In genomic region chr2:31580321-31581117, GRCh38 we compare ENCODE assay signal across 2 cellular contexts.
A peak's percentile ranks its signal among the peaks of the same experiment; 100 is the strongest.
TF ChIP-seq lines count a peak whose summit lies in the region.

A gene with protein sequence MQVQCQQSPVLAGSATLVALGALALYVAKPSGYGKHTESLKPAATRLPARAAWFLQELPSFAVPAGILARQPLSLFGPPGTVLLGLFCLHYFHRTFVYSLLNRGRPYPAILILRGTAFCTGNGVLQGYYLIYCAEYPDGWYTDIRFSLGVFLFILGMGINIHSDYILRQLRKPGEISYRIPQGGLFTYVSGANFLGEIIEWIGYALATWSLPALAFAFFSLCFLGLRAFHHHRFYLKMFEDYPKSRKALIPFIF (minus strand): TSS chr2:31580938. CDS start chr2:31580900, 38 bp downstream.

TF ChIP-seq in H1, 55 proteins besides CTCF, POLR2A, EP300 and RAD21:
- peak; percentile 80 for TF ChIP-seq EZH2 (IDR thresholded peaks at IDR 0.05; ENCODE audit: low read depth, low read length, severe bottlenecking)
- TF ChIP-seq SAP30 (IDR thresholded peaks at IDR 0.05; ENCODE audit: insufficient read depth, insufficient replicate concordance, low read length) = no peak
- no peak for TF ChIP-seq BRCA1 (IDR thresholded peaks at IDR 0.05; ENCODE audit: low read depth, low read length)
- no peak for TF ChIP-seq CEBPB (IDR thresholded peaks at IDR 0.05; ENCODE audit: low read depth, low read length)
- peak; percentile 33 for TF ChIP-seq ASH2L (IDR thresholded peaks at IDR 0.05; ENCODE audit: low read length)
- TF ChIP-seq KDM5A (IDR thresholded peaks at IDR 0.05; ENCODE audit: low read length) = no peak
- 0 out of 2 replicates have a peak, but pooled peaks have one; percentile 3 for TF ChIP-seq TAF1 (IDR thresholded peaks at IDR 0.05; ENCODE audit: low read depth, low read length)
- TF ChIP-seq SUZ12 (IDR thresholded peaks at IDR 0.05; ENCODE audit: low read length) = peak; percentile 90
- TF ChIP-seq, protein P1, sequence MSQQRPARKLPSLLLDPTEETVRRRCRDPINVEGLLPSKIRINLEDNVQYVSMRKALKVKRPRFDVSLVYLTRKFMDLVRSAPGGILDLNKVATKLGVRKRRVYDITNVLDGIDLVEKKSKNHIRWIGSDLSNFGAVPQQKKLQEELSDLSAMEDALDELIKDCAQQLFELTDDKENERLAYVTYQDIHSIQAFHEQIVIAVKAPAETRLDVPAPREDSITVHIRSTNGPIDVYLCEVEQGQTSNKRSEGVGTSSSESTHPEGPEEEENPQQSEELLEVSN (IDR thresholded peaks at IDR 0.05) = peak; percentile 64; the same call in 1 of the 2 replicates
- no peak for TF ChIP-seq NRF1 (IDR thresholded peaks at IDR 0.05; ENCODE audit: low read depth, low read length)
- peak; percentile 81 for TF ChIP-seq KDM4A (IDR thresholded peaks at IDR 0.05; ENCODE audit: low read depth, low read length, severe bottlenecking)
TF ChIP-seq in H1: peak in this region for 6.

TF ChIP-seq in HepG2, 621 proteins besides CTCF, POLR2A, EP300 and RAD21:
- TF ChIP-seq ZNF333 (CRISPR knock-in tag; IDR thresholded peaks at IDR 0.05; ENCODE audit: borderline replicate concordance) = no peak
- TF ChIP-seq KDM5B (CRISPR knock-in tag; IDR thresholded peaks at IDR 0.05; ENCODE audit: borderline replicate concordance) = no peak
- TF ChIP-seq, protein P2, sequence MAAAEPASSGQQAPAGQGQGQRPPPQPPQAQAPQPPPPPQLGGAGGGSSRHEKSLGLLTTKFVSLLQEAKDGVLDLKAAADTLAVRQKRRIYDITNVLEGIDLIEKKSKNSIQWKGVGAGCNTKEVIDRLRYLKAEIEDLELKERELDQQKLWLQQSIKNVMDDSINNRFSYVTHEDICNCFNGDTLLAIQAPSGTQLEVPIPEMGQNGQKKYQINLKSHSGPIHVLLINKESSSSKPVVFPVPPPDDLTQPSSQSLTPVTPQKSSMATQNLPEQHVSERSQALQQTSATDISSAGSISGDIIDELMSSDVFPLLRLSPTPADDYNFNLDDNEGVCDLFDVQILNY (CRISPR knock-in tag; conservative IDR thresholded peaks at IDR 0.05) = no peak
- TF ChIP-seq ZNF337 (CRISPR knock-in tag; IDR thresholded peaks at IDR 0.05; ENCODE audit: borderline replicate concordance, low read depth) = no peak
- no peak for TF ChIP-seq ZNF777 (CRISPR knock-in tag; IDR thresholded peaks at IDR 0.05)
- TF ChIP-seq ZBTB7B (CRISPR knock-in tag; IDR thresholded peaks at IDR 0.05) = no peak
- TF ChIP-seq MED13 (CRISPR knock-in tag; IDR thresholded peaks at IDR 0.05) = no peak
- TF ChIP-seq, protein P3, sequence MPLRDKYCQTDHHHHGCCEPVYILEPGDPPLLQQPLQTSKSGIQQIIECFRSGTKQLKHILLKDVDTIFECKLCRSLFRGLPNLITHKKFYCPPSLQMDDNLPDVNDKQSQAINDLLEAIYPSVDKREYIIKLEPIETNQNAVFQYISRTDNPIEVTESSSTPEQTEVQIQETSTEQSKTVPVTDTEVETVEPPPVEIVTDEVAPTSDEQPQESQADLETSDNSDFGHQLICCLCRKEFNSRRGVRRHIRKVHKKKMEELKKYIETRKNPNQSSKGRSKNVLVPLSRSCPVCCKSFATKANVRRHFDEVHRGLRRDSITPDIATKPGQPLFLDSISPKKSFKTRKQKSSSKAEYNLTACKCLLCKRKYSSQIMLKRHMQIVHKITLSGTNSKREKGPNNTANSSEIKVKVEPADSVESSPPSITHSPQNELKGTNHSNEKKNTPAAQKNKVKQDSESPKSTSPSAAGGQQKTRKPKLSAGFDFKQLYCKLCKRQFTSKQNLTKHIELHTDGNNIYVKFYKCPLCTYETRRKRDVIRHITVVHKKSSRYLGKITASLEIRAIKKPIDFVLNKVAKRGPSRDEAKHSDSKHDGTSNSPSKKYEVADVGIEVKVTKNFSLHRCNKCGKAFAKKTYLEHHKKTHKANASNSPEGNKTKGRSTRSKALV (CRISPR knock-in tag; IDR thresholded peaks at IDR 0.05) = no peak
- TF ChIP-seq ZNF101 (CRISPR knock-in tag; IDR thresholded peaks at IDR 0.05; ENCODE audit: borderline replicate concordance, low read depth) = no peak
- TF ChIP-seq ZFAT (CRISPR knock-in tag; conservative IDR thresholded peaks at IDR 0.05) = no peak
- no peak for TF ChIP-seq MEF2D (CRISPR knock-in tag; IDR thresholded peaks at IDR 0.05)
